In the genomic region with DNA sequence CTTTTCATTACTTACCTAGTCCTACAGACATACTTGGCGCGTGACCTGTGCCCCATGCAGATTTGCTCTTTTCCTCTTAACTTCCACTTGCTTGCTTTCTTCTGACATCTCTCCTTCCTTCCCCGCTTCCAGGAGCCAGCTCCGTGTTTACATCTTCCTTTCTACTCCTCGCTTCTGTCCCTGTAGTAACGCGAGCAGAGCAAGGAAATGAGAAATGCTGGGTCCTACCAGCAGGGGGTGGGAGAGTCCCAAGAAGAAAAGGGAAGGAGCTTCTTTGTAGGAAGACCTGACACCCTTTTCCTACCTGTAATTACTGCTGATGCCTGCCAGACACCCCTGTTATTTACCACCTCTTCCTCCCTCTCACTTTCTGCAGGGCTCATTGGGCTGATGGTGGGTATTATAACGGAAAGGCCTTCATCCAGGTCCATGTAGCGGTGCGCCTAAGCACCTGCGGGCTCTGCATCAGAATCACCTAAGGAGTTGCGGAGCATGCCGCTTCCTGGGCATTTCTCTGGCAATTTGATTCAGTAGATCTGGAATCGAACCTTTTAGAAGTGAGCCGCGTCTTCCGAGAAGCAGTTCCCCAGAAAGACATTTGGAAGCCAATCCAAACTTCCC, we compare ENCODE assay signal across 1 cellular context.
TF ChIP-seq lines count a peak whose summit lies in the region.

No MANE protein-coding gene starts in this region.

TF ChIP-seq in HepG2, 621 proteins besides CTCF, POLR2A, EP300 and RAD21 (continued from another document):
- TF ChIP-seq MLXIP (CRISPR knock-in tag; IDR thresholded peaks at IDR 0.05; ENCODE audit: borderline replicate concordance), result no peak
- no peak for TF ChIP-seq PAX8 (CRISPR knock-in tag; IDR thresholded peaks at IDR 0.05; ENCODE audit: borderline replicate concordance)
- no peak for TF ChIP-seq ZNF552 (CRISPR knock-in tag; IDR thresholded peaks at IDR 0.05; ENCODE audit: borderline replicate concordance)
- no peak for TF ChIP-seq ZBTB7B (CRISPR knock-in tag; IDR thresholded peaks at IDR 0.05)
- no peak for TF ChIP-seq HCFC1 (IDR thresholded peaks at IDR 0.05; ENCODE audit: low read depth, low read length)
- TF ChIP-seq AGO2 (optimal IDR thresholded peaks at IDR 0.05; ENCODE audit: low read depth, low read length), result no peak
- no peak for TF ChIP-seq ZNF430 (CRISPR knock-in tag; IDR thresholded peaks at IDR 0.05)
- no peak for TF ChIP-seq HES4 (CRISPR knock-in tag; IDR thresholded peaks at IDR 0.05; ENCODE audit: borderline replicate concordance)
